20 cellular contexts compared by ENCODE assay signal in the genomic region with DNA sequence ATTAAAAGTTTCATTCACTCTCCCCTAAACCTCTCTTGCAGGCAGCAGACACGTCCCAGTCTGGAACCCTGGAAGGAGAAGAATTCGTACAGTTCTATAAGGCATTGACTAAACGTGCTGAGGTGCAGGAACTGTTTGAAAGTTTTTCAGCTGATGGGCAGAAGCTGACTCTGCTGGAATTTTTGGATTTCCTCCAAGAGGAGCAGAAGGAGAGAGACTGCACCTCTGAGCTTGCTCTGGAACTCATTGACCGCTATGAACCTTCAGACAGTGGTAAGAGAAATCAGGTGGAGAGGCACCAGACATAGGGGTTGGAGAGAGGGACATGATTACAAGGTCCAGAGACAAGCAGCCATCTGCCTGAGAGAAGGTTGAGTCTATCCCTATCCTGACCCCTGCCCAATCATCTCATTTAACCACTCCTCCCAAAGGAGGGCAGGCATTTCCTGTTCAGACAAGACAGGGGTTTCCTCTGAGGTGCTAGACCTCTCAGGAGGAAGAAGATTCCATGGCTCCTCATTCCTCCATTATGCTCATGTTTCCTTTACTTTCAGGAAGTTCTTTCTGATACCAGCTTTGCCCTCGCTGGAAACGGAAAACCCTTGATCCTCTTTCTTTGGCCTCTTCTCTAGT. TPM values are rescaled to one million over a fixed set of nuclear protein-coding genes. Genes with fewer than 3 reads are reported as not detected.
DNase-seq lines count a peak whose midpoint lies in the region; ATAC-seq, FAIRE-seq and TF ChIP-seq lines count a peak whose summit lies in the region.
"Had no signal": no experiment of that assay in that cellular context is flagged by ENCODE, and none has a peak within 500 bp of the region (broad histone marks: within the 10 kb centered on the region; RNA-seq: fewer than 3 reads in every experiment).

No MANE protein-coding gene starts in this region.

- no peaks in the 10 kb centered on the region for H3K9me2 ChIP-seq in GM23248 (ENCODE audit: insufficient read depth)

- no peaks in the 10 kb centered on the region for H3K27me3 Mint-ChIP-seq in CD8-positive, alpha-beta T cell (ENCODE audit: low read depth)
- H3K27me3 Mint-ChIP-seq in naive thymus-derived CD4-positive, alpha-beta T cell = no peaks in the 10 kb centered on the region

- ATAC-seq in K562 = peak; percentile 48
- ATAC-seq in CD8-positive, alpha-beta T cell = no peak
- ATAC-seq in naive thymus-derived CD4-positive, alpha-beta T cell = no peak
- ATAC-seq: activated CD4-positive, CD25-positive, alpha-beta regulatory T cell treated with anti-CD3 and anti-CD28 coated beads, Interleukin-2, amount 50 U/mL, for 24 hours had no signal

- no peaks in the 10 kb centered on the region for H3K9me1 ChIP-seq in K562 (ENCODE audit: control insufficient read depth, insufficient read depth, low read length)

- in situ Hi-C loops in GM23248 (cut with MboI) (no loop called here), K562 (cut with MboI) (no loop called here)

- H3K9ac ChIP-seq in GM23248 (no peak overlapping the region), K562 (ENCODE audit: insufficient read depth in 1 of 2, low read depth in 2 of 2, low read length in 2 of 2) (no peak overlapping the region)

- no peaks in the 10 kb centered on the region for H3K4me1 ChIP-seq in GM23248 (ENCODE audit: insufficient read depth)
- H3K4me1 ChIP-seq in K562 (replicated peaks in 1 of 2; ENCODE audit: control insufficient read depth in 2 of 2, insufficient read depth in 2 of 2, low read length in 2 of 2) = no peaks in the 10 kb centered on the region; a peak in 1 of 5 replicates
- H3K4me1 ChIP-seq in CD8-positive, alpha-beta T cell (ENCODE audit: insufficient read depth, low read length) = no peaks in the 10 kb centered on the region
- H3K4me1 ChIP-seq in SJCRH30 = no peaks in the 10 kb centered on the region
- H3K4me1 ChIP-seq in naive thymus-derived CD4-positive, alpha-beta T cell (ENCODE audit: control insufficient read depth in 2 of 2, insufficient read depth in 2 of 2, low read length in 2 of 2) = no peaks in the 10 kb centered on the region
- H3K4me1 ChIP-seq: colonic mucosa had no signal

- POLR2A ChIA-PET in K562 (lab: Yijun Ruan, JAX) = interaction anchor here (0.8 kb wide), 1 partner anchor 18 kb away, joined by 3 read pairs; no protein-coding TSS in a partner anchor
- POLR2A ChIA-PET in CD8-positive, alpha-beta T cell (lab: Charles Lee) = no interaction called here
- POLR2A ChIA-PET in naive thymus-derived CD4-positive, alpha-beta T cell (lab: Charles Lee) = no interaction called here

- CTCF ChIA-PET in K562 (lab: Yijun Ruan, JAX; ENCODE audit: low intra/inter-chr PET ratio) = interaction anchor here (1.1 kb wide), 1 partner anchor 211 kb away, joined by 3 read pairs; no protein-coding TSS in a partner anchor
- CTCF ChIA-PET in CD8-positive, alpha-beta T cell (lab: Charles Lee) = no interaction called here
- CTCF ChIA-PET in naive thymus-derived CD4-positive, alpha-beta T cell (lab: Charles Lee) = no interaction called here

- H3K27ac Mint-ChIP-seq in CD8-positive, alpha-beta T cell = no peak overlapping the region
- no peak overlapping the region for H3K27ac Mint-ChIP-seq in naive thymus-derived CD4-positive, alpha-beta T cell
- H3K27ac Mint-ChIP-seq: T-helper 1 cell treated with Interleukin-12 subunit alpha and Interleukin-12 subunit beta and Interleukin-4 antibody, amounts not matched to agents 30 μg/mL and 1 μg/mL, for 36 hours had no signal

- no TSS peak for BruUV-seq in K562 (replicated peaks; lab: Mats Ljungman, UMichigan)

- no peaks in the 10 kb centered on the region for H3K9me3 Mint-ChIP-seq in CD8-positive, alpha-beta T cell
- no peaks in the 10 kb centered on the region for H3K9me3 Mint-ChIP-seq in naive thymus-derived CD4-positive, alpha-beta T cell
- H3K9me3 Mint-ChIP-seq: T-helper 1 cell treated with Interleukin-12 subunit alpha and Interleukin-12 subunit beta and Interleukin-4 antibody, amounts not matched to agents 30 μg/mL and 1 μg/mL, for 36 hours had no signal

- intact Hi-C loops in K562 (cut with micrococcal nuclease) = no loop called here
- intact Hi-C loops in CD8-positive, alpha-beta T cell (cut with DNase I, micrococcal nuclease) = no loop called here
- intact Hi-C loops in naive thymus-derived CD4-positive, alpha-beta T cell (cut with micrococcal nuclease) = no loop called here

- no peaks in the 10 kb centered on the region for H3K79me2 ChIP-seq in GM23248 (ENCODE audit: insufficient read depth)
- H3K79me2 ChIP-seq in K562 (ENCODE audit: control insufficient read depth, insufficient read depth, low read length) = no peaks in the 10 kb centered on the region

- no peak for TF ChIP-seq EP300 in K562 (IDR thresholded peaks at IDR 0.05; ENCODE audit: low read length)

- DNase-seq in AG08395 (ENCODE audit: low spot score) (peak; percentile 25), GM23248 (peak; percentile 26), K562 (ENCODE audit: extremely low read depth in 1 of 4, low spot score in 3 of 4) (no peak), kidney glomerular epithelial cell (lab: John Stamatoyannopoulos, UW) (peak; percentile 7), NCI-H1694 treated with DMSO at 0.1 percent for 48 hours (lab: John Stamatoyannopoulos, UW) (no peak), SJCRH30 (no peak)
- DNase-seq in CD8-positive, alpha-beta T cell = no peak
- DNase-seq in naive thymus-derived CD4-positive, alpha-beta T cell = no peak
- DNase-seq: activated gamma-delta T cell; anterior cingulate cortex; colonic mucosa; glutamatergic neuron; NCI-H1092 treated with DMSO at 0.1 percent for 48 hours; NCI-H2171 treated with DMSO at 0.1 percent for 48 hours; NK-92 treated with Interleukin-12 subunit alpha and Interleukin-12 subunit beta, amount 100 ng/mL, for 24 hours; sigmoid colon; stimulated activated CD4-positive, alpha-beta T cell treated with anti-CD3 and anti-CD28 coated beads, Interleukin-2, amount 100 ng/mL, for 24 hours had no signal

- H3K4me1 Mint-ChIP-seq in CD8-positive, alpha-beta T cell (ENCODE audit: low read depth) = no peaks in the 10 kb centered on the region
- peaks cover 0 to 6% (median 4%) of the 10 kb centered on the region in 7 donors for H3K4me1 Mint-ChIP-seq in naive thymus-derived CD4-positive, alpha-beta T cell

- H2AFZ ChIP-seq in GM23248 (no peak overlapping the region), K562 (ENCODE audit: low read depth, low read length) (peak overlapping the region; percentile 74)

- no peak for FAIRE-seq in K562 (lab: Jason Lieb, UNC)
- FAIRE-seq: GM19239 had no signal

- no peak overlapping the region for H3K4me3 Mint-ChIP-seq in CD8-positive, alpha-beta T cell
- H3K4me3 Mint-ChIP-seq in naive thymus-derived CD4-positive, alpha-beta T cell = no peak overlapping the region
- H3K4me3 Mint-ChIP-seq: T-helper 1 cell treated with Interleukin-12 subunit alpha and Interleukin-12 subunit beta and Interleukin-4 antibody, amounts not matched to agents 30 μg/mL and 1 μg/mL, for 36 hours had no signal

- H3K27ac ChIP-seq in GM23248 (no peak overlapping the region), K562 (ENCODE audit: extremely low read depth, low read depth, low read length) (no peak overlapping the region), SJCRH30 (no peak overlapping the region)
- H3K27ac ChIP-seq in CD8-positive, alpha-beta T cell (ENCODE audit: low read depth, low read length) = no peak overlapping the region
- H3K27ac ChIP-seq in naive thymus-derived CD4-positive, alpha-beta T cell (ENCODE audit: low read depth, low read length) = no peak overlapping the region
- H3K27ac ChIP-seq: colonic mucosa, sigmoid colon had no signal

- TF ChIP-seq CTCF in K562 (IDR thresholded peaks at IDR 0.05 in 2 of 3, conservative IDR thresholded peaks at IDR 0.05 in 1 of 3; ENCODE audit: insufficient read depth in 2 of 3, low read depth in 1 of 3, low read length in 3 of 3) = no peak
- no peak for TF ChIP-seq CTCF in CD8-positive, alpha-beta T cell (IDR thresholded peaks at IDR 0.05)

- H3K36me3 ChIP-seq in GM23248 (ENCODE audit: low read depth) (no peaks in the 10 kb centered on the region), K562 (ENCODE audit: control insufficient read depth, insufficient read depth, low read length) (no peaks in the 10 kb centered on the region), SJCRH30 (no peaks in the 10 kb centered on the region)
- H3K36me3 ChIP-seq in CD8-positive, alpha-beta T cell (ENCODE audit: insufficient read depth, low read length) = no peaks in the 10 kb centered on the region
- H3K36me3 ChIP-seq in naive thymus-derived CD4-positive, alpha-beta T cell (ENCODE audit: control insufficient read depth in 2 of 3, insufficient read depth in 3 of 3, low read length in 3 of 3) = no peaks in the 10 kb centered on the region
- H3K36me3 ChIP-seq: colonic mucosa had no signal

- H3K4me3 ChIP-seq in GM23248 = no peak overlapping the region
- no peak overlapping the region for H3K4me3 ChIP-seq in K562
- H3K4me3 ChIP-seq in CD8-positive, alpha-beta T cell (ENCODE audit: low read depth, low read length) = no peak overlapping the region
- H3K4me3 ChIP-seq in SJCRH30 = no peak overlapping the region
- H3K4me3 ChIP-seq in naive thymus-derived CD4-positive, alpha-beta T cell (ENCODE audit: low read length) = no peak overlapping the region
- H3K4me3 ChIP-seq: colonic mucosa, sigmoid colon had no signal

- no peaks in the 10 kb centered on the region for H3K27me3 ChIP-seq in GM23248 (replicated peaks; ENCODE audit: insufficient read depth)
- H3K27me3 ChIP-seq in K562 (ENCODE audit: control insufficient read depth in 2 of 2, insufficient read depth in 2 of 2, low read length in 2 of 2) = no peaks in the 10 kb centered on the region
- H3K27me3 ChIP-seq in CD8-positive, alpha-beta T cell (ENCODE audit: insufficient read depth, low read length) = no peaks in the 10 kb centered on the region
- no peaks in the 10 kb centered on the region for H3K27me3 ChIP-seq in SJCRH30
- H3K27me3 ChIP-seq in naive thymus-derived CD4-positive, alpha-beta T cell (ENCODE audit: control insufficient read depth in 2 of 2, insufficient read depth in 2 of 2, low read length in 2 of 2) = no peaks in the 10 kb centered on the region
- H3K27me3 ChIP-seq: colonic mucosa, sigmoid colon had no signal

- H3K36me3 Mint-ChIP-seq in CD8-positive, alpha-beta T cell = no peaks in the 10 kb centered on the region
- H3K36me3 Mint-ChIP-seq in naive thymus-derived CD4-positive, alpha-beta T cell = peaks cover 0 to 6% (median 0%) of the 10 kb centered on the region in 5 donors

- H3F3A ChIP-seq in GM23248 (ENCODE audit: insufficient read depth) = no peaks in the 10 kb centered on the region

- whole genome bisulfite sequencing in GM23248 (ENCODE audit: low coverage in 1 of 2, low lambda C conversion rate in 2 of 2, missing lambda C conversion rate in 2 of 2), 2 experiments = 61 to 75% methylated on average over 6 of the region's 6 CpGs
- WGBS in K562 (ENCODE audit: insufficient coverage, low coverage, missing lambda C conversion rate) = 26% methylated on average over 6 of the region's 6 CpGs

- H3K4me2 ChIP-seq in GM23248 (ENCODE audit: unreplicated experiment) (no peak overlapping the region), K562 (ENCODE audit: insufficient read depth, low read length) (no peak overlapping the region)

- H4K20me1 ChIP-seq in GM23248 (ENCODE audit: insufficient read depth) (no peaks in the 10 kb centered on the region), K562 (replicated peaks; ENCODE audit: control insufficient read depth, insufficient read depth, low read length) (no peaks in the 10 kb centered on the region)

- no peak for TF ChIP-seq POLR2A in K562 (conservative IDR thresholded peaks at IDR 0.05)

- TF ChIP-seq RAD21 in K562 (CRISPR knock-in tag; conservative IDR thresholded peaks at IDR 0.05 in 1 of 2, IDR thresholded peaks at IDR 0.05 in 1 of 2) = no peak

- no peaks in the 10 kb centered on the region for H3K9me3 ChIP-seq in GM23248 (ENCODE audit: low read depth)
- H3K9me3 ChIP-seq in K562 (replicated peaks; ENCODE audit: control insufficient read depth, insufficient read depth, low read depth, low read length) = no peaks in the 10 kb centered on the region
- no peaks in the 10 kb centered on the region for H3K9me3 ChIP-seq in CD8-positive, alpha-beta T cell (ENCODE audit: low read length)
- H3K9me3 ChIP-seq in SJCRH30 (replicated peaks) = no peaks in the 10 kb centered on the region
- no peaks in the 10 kb centered on the region for H3K9me3 ChIP-seq in naive thymus-derived CD4-positive, alpha-beta T cell (ENCODE audit: control insufficient read depth in 2 of 3, low read length in 3 of 3)
- H3K9me3 ChIP-seq: colonic mucosa, sigmoid colon had no signal

RNA-seq across cellular contexts. Expression of gene PLCD4, which starts 15.0 kb away (rescaled TPM):
- total RNA-seq in GM23248 (2014; rRNA removed; shearing (Covaris generic)) = 0.51 and 1.3 TPM in 2 replicates
- polyA plus RNA-seq in GM23248 (2016; fragmentation: Nextera tagmentation; extraction: Ambion mirVana) (1.6 TPM in 2 replicates), K562 (2011; rRNA removed) (0.01 TPM in 1 of 2 replicates, not detected in the other), K562 (2014; fragmentation: Illumina TruSeq; extraction: Trizol) (not detected in 2 replicates), K562 (2014; fragmentation: Nextera tagmentation; extraction: Ambion mirVana) (under 1 TPM; 0.13 to 0.38 TPM), K562 (2014; rRNA removed) (not detected in 2 replicates)
- 0.18 TPM in 1 of 2 replicates, not detected in the other for total RNA-seq in K562 (2011; cell fraction: chromatin; rRNA removed; ENCODE audit: low replicate concordance)
- total RNA-seq in K562 (2011; cell fraction: nucleolus; rRNA removed) = not detected in 2 replicates
- total RNA-seq in K562 (2011; cell fraction: nucleoplasm; rRNA removed) = not detected in 2 replicates
- total RNA-seq in K562 (2014; rRNA removed) (not detected in 2 replicates), K562 (2014; rRNA removed; fragmentation: Illumina TruSeq; extraction: Trizol) (not detected in 2 replicates), K562 (2015; rRNA removed; fragmentation: Illumina TruSeq; extraction: Trizol) (not detected in 2 replicates), K562 (2021) (not detected in 2 replicates)
- not detected in 2 replicates for polyA plus RNA-seq in K562 (2011; cell fraction: cytosol; rRNA removed)
- 0.08 TPM in 1 of 2 replicates, not detected in the other for polyA plus RNA-seq in K562 (2011; cell fraction: nucleus; rRNA removed)
- 0.44 and 0.64 TPM in 2 replicates for polyA plus RNA-seq in K562 (2012)
- polyA minus RNA-seq in K562 (2011; rRNA and poly(A)+ RNA removed) = not detected in 2 replicates
- polyA minus RNA-seq in K562 (2011; cell fraction: cytosol; rRNA and poly(A)+ RNA removed) = not detected in 2 replicates
- polyA minus RNA-seq in K562 (2011; cell fraction: nucleus; rRNA and poly(A)+ RNA removed) = not detected in 2 replicates
- total RNA-seq in CD8-positive, alpha-beta T cell = 1 to 10 TPM in 1 of 2 experiments, under 1 TPM in 1; 0.67 to 1.0 TPM
- 0.71 and 0.75 TPM in 2 replicates for total RNA-seq in SJCRH30 (2014; rRNA removed; shearing (Covaris generic))
- total RNA-seq in naive thymus-derived CD4-positive, alpha-beta T cell = 1 to 10 TPM in 2 of 5 experiments, under 1 TPM in 3; 0.45 to 1.7 (median 0.60) TPM
- under 1 TPM; 0.15 to 0.30 TPM for polyA plus RNA-seq in naive thymus-derived CD4-positive, alpha-beta T cell

RNA-seq across cellular contexts. Expression of gene ZNF142, which starts 36.7 kb away (rescaled TPM):
- 7.8 and 8.5 TPM in 2 replicates for total RNA-seq in GM23248 (2014; rRNA removed; shearing (Covaris generic))
- polyA plus RNA-seq in GM23248 (2016; fragmentation: Nextera tagmentation; extraction: Ambion mirVana) = 6.6 and 11.5 TPM in 2 replicates
- 24.0 and 65.8 TPM in 2 replicates for total RNA-seq in K562 (2011; cell fraction: chromatin; rRNA removed; ENCODE audit: low replicate concordance)
- 35.1 and 47.0 TPM in 2 replicates for total RNA-seq in K562 (2011; cell fraction: nucleolus; rRNA removed)
- 30.9 and 31.5 TPM in 2 replicates for total RNA-seq in K562 (2011; cell fraction: nucleoplasm; rRNA removed)
- 8.1 and 13.8 TPM in 2 replicates for total RNA-seq in K562 (2014; rRNA removed)
- total RNA-seq in K562 (2014; rRNA removed; fragmentation: Illumina TruSeq; extraction: Trizol) = 4.0 and 4.1 TPM in 2 replicates
- total RNA-seq in K562 (2015; rRNA removed; fragmentation: Illumina TruSeq; extraction: Trizol) = 4.5 and 5.2 TPM in 2 replicates
- total RNA-seq in K562 (2021) = 25.4 and 26.1 TPM in 2 replicates
- 2.4 and 4.2 TPM in 2 replicates for polyA plus RNA-seq in K562 (2011; rRNA removed)
- 3.5 and 4.3 TPM in 2 replicates for polyA plus RNA-seq in K562 (2011; cell fraction: cytosol; rRNA removed)
- polyA plus RNA-seq in K562 (2011; cell fraction: nucleus; rRNA removed) = 12.9 and 32.2 TPM in 2 replicates
- polyA plus RNA-seq in K562 (2012) = 8.3 and 9.9 TPM in 2 replicates
- 12.2 and 12.9 TPM in 2 replicates for polyA plus RNA-seq in K562 (2014; fragmentation: Illumina TruSeq; extraction: Trizol)
- 1 to 10 TPM in 1 of 2 experiments, under 1 TPM in 1; 0.50 to 1.3 TPM for polyA plus RNA-seq in K562 (2014; fragmentation: Nextera tagmentation; extraction: Ambion mirVana)
- polyA plus RNA-seq in K562 (2014; rRNA removed) = 7.0 and 7.3 TPM in 2 replicates
- polyA minus RNA-seq in K562 (2011; rRNA and poly(A)+ RNA removed) = 6.0 and 6.3 TPM in 2 replicates
- polyA minus RNA-seq in K562 (2011; cell fraction: cytosol; rRNA and poly(A)+ RNA removed) = 9.3 and 9.6 TPM in 2 replicates
- 20.1 and 24.5 TPM in 2 replicates for polyA minus RNA-seq in K562 (2011; cell fraction: nucleus; rRNA and poly(A)+ RNA removed)
- 10 to 100 TPM; 41.6 to 42.6 TPM for total RNA-seq in CD8-positive, alpha-beta T cell
- total RNA-seq in SJCRH30 (2014; rRNA removed; shearing (Covaris generic)) = 14.6 and 15.0 TPM in 2 replicates
- 10 to 100 TPM; 38.7 to 49.8 (median 40.8) TPM for total RNA-seq in naive thymus-derived CD4-positive, alpha-beta T cell
- polyA plus RNA-seq in naive thymus-derived CD4-positive, alpha-beta T cell = 10 to 100 TPM in 1 of 2 donors, 1 to 10 TPM in 1; 6.0 to 14.3 TPM

RNA-seq across cellular contexts. Expression of gene BCS1L, which starts 36.8 kb away (rescaled TPM):
- total RNA-seq in GM23248 (2014; rRNA removed; shearing (Covaris generic)) = 30.9 and 56.1 TPM in 2 replicates
- 39.9 and 44.2 TPM in 2 replicates for polyA plus RNA-seq in GM23248 (2016; fragmentation: Nextera tagmentation; extraction: Ambion mirVana)
- total RNA-seq in K562 (2011; cell fraction: chromatin; rRNA removed; ENCODE audit: low replicate concordance) = 85.6 and 126 TPM in 2 replicates
- total RNA-seq in K562 (2011; cell fraction: nucleolus; rRNA removed) = 75.8 and 79.0 TPM in 2 replicates
- 81.7 and 82.7 TPM in 2 replicates for total RNA-seq in K562 (2011; cell fraction: nucleoplasm; rRNA removed)
- total RNA-seq in K562 (2014; rRNA removed) = 41.1 and 43.6 TPM in 2 replicates
- 33.9 and 37.6 TPM in 2 replicates for total RNA-seq in K562 (2014; rRNA removed; fragmentation: Illumina TruSeq; extraction: Trizol)
- 43.8 and 46.9 TPM in 2 replicates for total RNA-seq in K562 (2015; rRNA removed; fragmentation: Illumina TruSeq; extraction: Trizol)
- 52.6 and 56.7 TPM in 2 replicates for total RNA-seq in K562 (2021)
- polyA plus RNA-seq in K562 (2011; rRNA removed) = 55.1 and 56.7 TPM in 2 replicates
- polyA plus RNA-seq in K562 (2011; cell fraction: cytosol; rRNA removed) = 69.3 and 108 TPM in 2 replicates
- 162 and 234 TPM in 2 replicates for polyA plus RNA-seq in K562 (2011; cell fraction: nucleus; rRNA removed)
- polyA plus RNA-seq in K562 (2012) = 40.2 and 56.5 TPM in 2 replicates
- polyA plus RNA-seq in K562 (2014; fragmentation: Illumina TruSeq; extraction: Trizol) = 48.0 and 61.3 TPM in 2 replicates
- 100 to 1,000 TPM in 1 of 2 experiments, 10 to 100 TPM in 1; 83.2 to 103 TPM for polyA plus RNA-seq in K562 (2014; fragmentation: Nextera tagmentation; extraction: Ambion mirVana)
- 64.8 and 72.7 TPM in 2 replicates for polyA plus RNA-seq in K562 (2014; rRNA removed)
- polyA minus RNA-seq in K562 (2011; rRNA and poly(A)+ RNA removed) = 31.4 and 41.5 TPM in 2 replicates
- 16.0 and 28.2 TPM in 2 replicates for polyA minus RNA-seq in K562 (2011; cell fraction: cytosol; rRNA and poly(A)+ RNA removed)
- polyA minus RNA-seq in K562 (2011; cell fraction: nucleus; rRNA and poly(A)+ RNA removed) = 27.7 and 35.0 TPM in 2 replicates
- 10 to 100 TPM; 13.1 to 17.4 TPM for total RNA-seq in CD8-positive, alpha-beta T cell
- total RNA-seq in SJCRH30 (2014; rRNA removed; shearing (Covaris generic)) = 33.7 and 34.6 TPM in 2 replicates
- total RNA-seq in naive thymus-derived CD4-positive, alpha-beta T cell = 10 to 100 TPM; 21.4 to 62.0 (median 49.0) TPM
- polyA plus RNA-seq in naive thymus-derived CD4-positive, alpha-beta T cell = 10 to 100 TPM; 15.5 to 21.2 TPM

RNA-seq across cellular contexts. Expression of gene RNF25, which starts 49.1 kb away (rescaled TPM):
- total RNA-seq in GM23248 (2014; rRNA removed; shearing (Covaris generic)) = 31.7 and 37.4 TPM in 2 replicates
- polyA plus RNA-seq in GM23248 (2016; fragmentation: Nextera tagmentation; extraction: Ambion mirVana) = 37.8 and 41.1 TPM in 2 replicates
- total RNA-seq in K562 (2011; cell fraction: chromatin; rRNA removed; ENCODE audit: low replicate concordance) = 12.4 and 31.3 TPM in 2 replicates
- total RNA-seq in K562 (2011; cell fraction: nucleolus; rRNA removed) = 21.2 and 25.3 TPM in 2 replicates
- total RNA-seq in K562 (2011; cell fraction: nucleoplasm; rRNA removed) = 14.1 and 22.4 TPM in 2 replicates
- 17.0 and 30.0 TPM in 2 replicates for total RNA-seq in K562 (2014; rRNA removed)
- total RNA-seq in K562 (2014; rRNA removed; fragmentation: Illumina TruSeq; extraction: Trizol) = 15.5 and 18.2 TPM in 2 replicates
- total RNA-seq in K562 (2015; rRNA removed; fragmentation: Illumina TruSeq; extraction: Trizol) = 15.3 and 24.6 TPM in 2 replicates
- 19.0 and 20.5 TPM in 2 replicates for total RNA-seq in K562 (2021)
- 45.9 and 49.8 TPM in 2 replicates for polyA plus RNA-seq in K562 (2011; rRNA removed)
- polyA plus RNA-seq in K562 (2011; cell fraction: cytosol; rRNA removed) = 24.3 and 40.6 TPM in 2 replicates
- polyA plus RNA-seq in K562 (2011; cell fraction: nucleus; rRNA removed) = 40.5 and 63.9 TPM in 2 replicates
- polyA plus RNA-seq in K562 (2012) = 16.7 and 22.6 TPM in 2 replicates
- polyA plus RNA-seq in K562 (2014; fragmentation: Illumina TruSeq; extraction: Trizol) = 19.7 and 30.1 TPM in 2 replicates
- polyA plus RNA-seq in K562 (2014; fragmentation: Nextera tagmentation; extraction: Ambion mirVana) = 1 to 10 TPM; 2.3 to 10.0 TPM
- polyA plus RNA-seq in K562 (2014; rRNA removed) = 26.5 and 26.6 TPM in 2 replicates
- polyA minus RNA-seq in K562 (2011; rRNA and poly(A)+ RNA removed) = 31.3 and 33.2 TPM in 2 replicates
- 6.3 and 21.5 TPM in 2 replicates for polyA minus RNA-seq in K562 (2011; cell fraction: cytosol; rRNA and poly(A)+ RNA removed)
- polyA minus RNA-seq in K562 (2011; cell fraction: nucleus; rRNA and poly(A)+ RNA removed) = 5.9 and 9.6 TPM in 2 replicates
- 10 to 100 TPM; 26.0 to 29.3 TPM for total RNA-seq in CD8-positive, alpha-beta T cell
- 18.5 and 22.6 TPM in 2 replicates for total RNA-seq in SJCRH30 (2014; rRNA removed; shearing (Covaris generic))
- total RNA-seq in naive thymus-derived CD4-positive, alpha-beta T cell = 10 to 100 TPM; 12.6 to 33.4 (median 28.3) TPM
- polyA plus RNA-seq in naive thymus-derived CD4-positive, alpha-beta T cell = 10 to 100 TPM; 17.4 to 29.5 TPM

RNA-seq across cellular contexts. Expression of gene STK36, which starts 49.2 kb away (rescaled TPM):
- 17.5 and 24.5 TPM in 2 replicates for total RNA-seq in GM23248 (2014; rRNA removed; shearing (Covaris generic))
- polyA plus RNA-seq in GM23248 (2016; fragmentation: Nextera tagmentation; extraction: Ambion mirVana) (19.2 and 22.2 TPM in 2 replicates), K562 (2011; rRNA removed) (12.4 and 22.4 TPM in 2 replicates), K562 (2014; fragmentation: Illumina TruSeq; extraction: Trizol) (6.5 and 9.6 TPM in 2 replicates), K562 (2014; fragmentation: Nextera tagmentation; extraction: Ambion mirVana) (1 to 10 TPM; 3.5 to 6.7 TPM), K562 (2014; rRNA removed) (9.7 and 10.3 TPM in 2 replicates)
- total RNA-seq in K562 (2011; cell fraction: chromatin; rRNA removed; ENCODE audit: low replicate concordance) = 93.3 and 145 TPM in 2 replicates
- 40.4 and 45.0 TPM in 2 replicates for total RNA-seq in K562 (2011; cell fraction: nucleolus; rRNA removed)
- 42.6 and 50.0 TPM in 2 replicates for total RNA-seq in K562 (2011; cell fraction: nucleoplasm; rRNA removed)
- total RNA-seq in K562 (2014; rRNA removed) (3.8 and 5.2 TPM in 2 replicates), K562 (2014; rRNA removed; fragmentation: Illumina TruSeq; extraction: Trizol) (4.1 and 6.3 TPM in 2 replicates), K562 (2015; rRNA removed; fragmentation: Illumina TruSeq; extraction: Trizol) (4.1 and 4.5 TPM in 2 replicates), K562 (2021) (9.3 and 9.6 TPM in 2 replicates)
- polyA plus RNA-seq in K562 (2011; cell fraction: cytosol; rRNA removed) = 9.2 and 11.0 TPM in 2 replicates
- 219 and 220 TPM in 2 replicates for polyA plus RNA-seq in K562 (2011; cell fraction: nucleus; rRNA removed)
- 5.5 and 8.3 TPM in 2 replicates for polyA plus RNA-seq in K562 (2012)
- 10.5 and 11.9 TPM in 2 replicates for polyA minus RNA-seq in K562 (2011; rRNA and poly(A)+ RNA removed)
- 5.3 and 6.7 TPM in 2 replicates for polyA minus RNA-seq in K562 (2011; cell fraction: cytosol; rRNA and poly(A)+ RNA removed)
- polyA minus RNA-seq in K562 (2011; cell fraction: nucleus; rRNA and poly(A)+ RNA removed) = 19.5 and 29.4 TPM in 2 replicates
- 1 to 10 TPM; 7.5 to 8.1 TPM for total RNA-seq in CD8-positive, alpha-beta T cell
- total RNA-seq in SJCRH30 (2014; rRNA removed; shearing (Covaris generic)) = 11.2 and 14.9 TPM in 2 replicates
- total RNA-seq in naive thymus-derived CD4-positive, alpha-beta T cell = 10 to 100 TPM; 18.9 to 28.1 (median 19.7) TPM
- polyA plus RNA-seq in naive thymus-derived CD4-positive, alpha-beta T cell = 1 to 10 TPM; 2.6 to 3.6 TPM

Comparison
In these comparisons a context has a peak if more than half of its experiments do, and no peak if none do; other contexts are left out.
1. DNase-seq: peak in AG08395 (single experiment), GM23248 (single experiment) and kidney glomerular epithelial cell (single experiment); none in K562 (0 of 4), NCI-H1694 treated with DMSO at 0.1 percent for 48 hours (single experiment), CD8-positive, alpha-beta T cell (0 of 7), SJCRH30 (0 of 2) and naive thymus-derived CD4-positive, alpha-beta T cell (0 of 9).